9 cellular contexts compared by ENCODE assay signal in genomic region chr17:50480142-50480764, GRCh38. TPM values are rescaled to one million over a fixed set of nuclear protein-coding genes. Genes with fewer than 3 reads are reported as not detected.
DNase-seq lines count a peak whose midpoint lies in the region; ATAC-seq and TF ChIP-seq lines count a peak whose summit lies in the region.
"Had no signal": no experiment of that assay in that cellular context is flagged by ENCODE, and none has a peak within 500 bp of the region (broad histone marks: within the 10 kb centered on the region; RNA-seq: fewer than 3 reads in every experiment).

No MANE protein-coding gene starts in this region.

- peak overlapping the region; percentile 34 for H3K27ac ChIP-seq in DND-41 (ENCODE audit: low read length)
- H3K27ac ChIP-seq in OCI-LY7 (ENCODE audit: low read depth, low read length, poor library complexity, severe bottlenecking): no peak overlapping the region
- peak overlapping the region in 20 of 59 donors; percentile 5 to 95 (median 78) for H3K27ac ChIP-seq in dorsolateral prefrontal cortex
- peak overlapping the region; percentile 80 to 82 for H3K27ac ChIP-seq in prostate gland

- TF ChIP-seq POLR2A in prostate gland (IDR thresholded peaks at IDR 0.05): no peak

- peak overlapping the region; percentile 66 to 70; a peak in 3 of 4 replicates for H3K4me3 ChIP-seq in DND-41 (ENCODE audit: low read depth in 1 of 2, low read length in 2 of 2)
- peak overlapping the region; percentile 93 for H3K4me3 ChIP-seq in OCI-LY7 (ENCODE audit: low read depth, low read length, poor library complexity, severe bottlenecking)
- H3K4me3 ChIP-seq in dorsolateral prefrontal cortex: peak overlapping the region in 39 of 59 donors; percentile 64 to 95 (median 86)
- H3K4me3 ChIP-seq in prostate gland: no peak overlapping the region

- no peak for ATAC-seq in DND-41 (ENCODE audit: insufficient read depth, low read depth)
- no peak for ATAC-seq in GM18520 (IDR thresholded peaks at IDR 0.05; ENCODE audit: unreplicated experiment)

- no peaks in the 10 kb centered on the region for H3K9me2 ChIP-seq in OCI-LY7 (ENCODE audit: insufficient read depth, low read length)

- H3K27me3 ChIP-seq in DND-41 (ENCODE audit: insufficient read depth, low read length, poor library complexity) (no peaks in the 10 kb centered on the region), dorsolateral prefrontal cortex (no peaks in the 10 kb centered on the region), prostate gland (replicated peaks; ENCODE audit: insufficient read depth) (no peaks in the 10 kb centered on the region)

- peaks cover 17% of the 10 kb centered on the region; the same call in 1 of the 2 replicates for H4K20me1 ChIP-seq in DND-41 (ENCODE audit: insufficient read depth, low read length)
- no peaks in the 10 kb centered on the region for H4K20me1 ChIP-seq in OCI-LY7 (ENCODE audit: insufficient read depth, low read length)

- intact Hi-C loops in OCI-LY7 (cut with micrococcal nuclease; ENCODE audit: unreplicated experiment): loop anchor here (10.0 kb wide), 1 partner anchor 225 kb away; the partner anchor contains the start of gene ANKRD40
- intact Hi-C loops in dorsolateral prefrontal cortex (cut with DNase I): loop anchor here (5.0 kb wide), 5 partner anchors 123 to 362 kb away; no protein-coding TSS in a partner anchor
- intact Hi-C loops in prostate gland (cut with DNase I): loop anchor here (5.0 kb wide), 2 partner anchors 207 to 362 kb away; no protein-coding TSS in a partner anchor

- POLR2A ChIA-PET in OCI-LY7 (lab: Charles Lee): no interaction called here

- WGBS in prostate gland: 83% methylated on average over 7 of the region's 7 CpGs

- peaks cover 38% of the 10 kb centered on the region for H3K79me2 ChIP-seq in DND-41 (ENCODE audit: insufficient read depth, low read length)
- H3K79me2 ChIP-seq in OCI-LY7 (ENCODE audit: insufficient read depth, low read depth, low read length): peaks cover 3% of the 10 kb centered on the region; the same call in 1 of the 2 replicates

- TF ChIP-seq CTCF in DND-41 (IDR thresholded peaks at IDR 0.05; ENCODE audit: borderline replicate concordance, extremely low read depth, low read length, poor library complexity, severe bottlenecking) (no peak), OCI-LY7 (conservative IDR thresholded peaks at IDR 0.05; ENCODE audit: low read length) (no peak), dorsolateral prefrontal cortex (IDR thresholded peaks at IDR 0.05 in 54 of 56, conservative IDR thresholded peaks at IDR 0.05 in 2 of 56; ENCODE audit: low read depth in 1 of 56, partially characterized antibody in 56 of 56) (no peak), prostate gland (IDR thresholded peaks at IDR 0.05) (no peak)

- DNase-seq in DND-41: no peak
- no peak for DNase-seq in OCI-LY7 (ENCODE audit: low spot score)
- no peak for DNase-seq in dorsolateral prefrontal cortex
- DNase-seq in prostate gland (ENCODE audit: low spot score): no peak
- no peak for DNase-seq in OCI-M1 (lab: John Stamatoyannopoulos, UW)
- DNase-seq in activated gamma-delta T cell treated with Interleukin-2 at 50 U/mL for 16 hours: no peak
- no peak for DNase-seq in stimulated activated CD4-positive, alpha-beta T cell treated with anti-CD3 and anti-CD28 coated beads, Interleukin-2, amount 100 ng/mL, for 24 hours

- no TSS peak for BruUV-seq in OCI-LY7 (replicated peaks; lab: Mats Ljungman, UMichigan)

- H3K9me3 ChIP-seq in DND-41 (ENCODE audit: insufficient read depth, low read length, severe bottlenecking) (no peaks in the 10 kb centered on the region), OCI-LY7 (ENCODE audit: low read length) (no peaks in the 10 kb centered on the region), prostate gland (no peaks in the 10 kb centered on the region)

- H3K36me3 ChIP-seq in DND-41 (ENCODE audit: insufficient read depth, low read length) (peaks cover 53% of the 10 kb centered on the region), OCI-LY7 (ENCODE audit: insufficient read depth, low read length) (peaks cover 32% of the 10 kb centered on the region), prostate gland (peaks cover 0 to 6% of the 10 kb centered on the region in 2 donors)

- H3K4me1 ChIP-seq in DND-41 (ENCODE audit: insufficient read depth, low read length) (peaks cover 29% of the 10 kb centered on the region), OCI-LY7 (ENCODE audit: insufficient read depth, low read length, poor library complexity, severe bottlenecking) (peaks cover 16% of the 10 kb centered on the region), prostate gland (replicated peaks) (peaks cover 6% of the 10 kb centered on the region)

- CTCF ChIA-PET in OCI-LY7 (lab: Charles Lee; ENCODE audit: unreplicated experiment): no interaction called here

- H3K4me2 ChIP-seq in DND-41 (ENCODE audit: insufficient read depth, low read length) (peak overlapping the region; percentile 83), OCI-LY7 (ENCODE audit: low read length) (peak overlapping the region; percentile 100)

- H2AFZ ChIP-seq in DND-41 (ENCODE audit: low read depth, low read length): no peak overlapping the region
- H2AFZ ChIP-seq in OCI-LY7 (ENCODE audit: low read length): no peak overlapping the region

- peak overlapping the region; percentile 72 for H3K9ac ChIP-seq in DND-41 (ENCODE audit: low read depth, low read length)

RNA-seq across cellular contexts. Expression of gene RSAD1, which starts 1.6 kb away (rescaled TPM):
- 22.6 and 25.0 TPM in 2 replicates for total RNA-seq in OCI-LY7 (2014; rRNA removed; shearing (Covaris generic))
- total RNA-seq in OCI-LY7 (2022): 27.9 and 28.1 TPM in 2 replicates
- total RNA-seq in dorsolateral prefrontal cortex: 10 to 100 TPM; 32.2 to 82.5 (median 54.8) TPM
- 10 to 100 TPM; 33.7 to 44.1 TPM for total RNA-seq in prostate gland

RNA-seq across cellular contexts. Expression of gene CHAD, which starts 11.6 kb away (rescaled TPM):
- not detected in 2 replicates for total RNA-seq in OCI-LY7 (2014; rRNA removed; shearing (Covaris generic))
- total RNA-seq in OCI-LY7 (2022): not detected in 2 replicates
- total RNA-seq in dorsolateral prefrontal cortex: 10 to 100 TPM in 3 of 120 experiments, 1 to 10 TPM in 115, under 1 TPM in 2; 0.77 to 12.8 (median 3.5) TPM
- 1 to 10 TPM in 1 of 2 donors, under 1 TPM in 1; 0.51 to 1.6 TPM for total RNA-seq in prostate gland
- total RNA-seq: LHCN-M2 had no signal

RNA-seq across cellular contexts. Expression of gene MYCBPAP, which starts 28.0 kb away (rescaled TPM):
- total RNA-seq in OCI-LY7 (2014; rRNA removed; shearing (Covaris generic)): 3.0 and 5.0 TPM in 2 replicates
- 6.8 and 7.8 TPM in 2 replicates for total RNA-seq in OCI-LY7 (2022)
- 10 to 100 TPM in 9 of 120 experiments, 1 to 10 TPM in 111; 1.7 to 14.6 (median 5.8) TPM for total RNA-seq in dorsolateral prefrontal cortex
- 10 to 100 TPM in 1 of 2 donors, under 1 TPM in 1; 0.14 to 12.6 TPM for total RNA-seq in prostate gland

RNA-seq across cellular contexts. Expression of gene EPN3, which starts 52.3 kb away (rescaled TPM):
- 0.28 TPM in 1 of 2 replicates, not detected in the other for total RNA-seq in OCI-LY7 (2014; rRNA removed; shearing (Covaris generic))
- total RNA-seq in OCI-LY7 (2022) (0.11 TPM in 1 of 2 replicates, not detected in the other), dorsolateral prefrontal cortex (10 to 100 TPM in 63 of 120 experiments, 1 to 10 TPM in 56, under 1 TPM in 1; 0.81 to 24.4 (median 10.4) TPM), prostate gland (100 to 1,000 TPM in 1 of 2 donors, 10 to 100 TPM in 1; 60.8 to 108 TPM)

RNA-seq across cellular contexts. Expression of gene ACSF2, which starts 54.2 kb away (rescaled TPM):
- 38.6 and 48.1 TPM in 2 replicates for total RNA-seq in OCI-LY7 (2014; rRNA removed; shearing (Covaris generic))
- total RNA-seq in OCI-LY7 (2022): 42.7 and 48.2 TPM in 2 replicates
- 10 to 100 TPM in 114 of 120 experiments, 1 to 10 TPM in 6; 7.3 to 47.1 (median 17.3) TPM for total RNA-seq in dorsolateral prefrontal cortex
- total RNA-seq in prostate gland: 100 to 1,000 TPM in 1 of 2 donors, 10 to 100 TPM in 1; 49.0 to 111 TPM

Comparison
In these comparisons a context has a peak if more than half of its experiments do, and no peak if none do; other contexts are left out.
1. H3K4me3 ChIP-seq: peak in DND-41 (2 of 2), OCI-LY7 (single experiment) and dorsolateral prefrontal cortex (39 of 59); none in prostate gland (0 of 2).